15 cellular contexts compared by ENCODE assay signal in genomic region chr4:125112536-125112935, GRCh38.
DNase-seq lines count a peak whose midpoint lies in the region; ATAC-seq and TF ChIP-seq lines count a peak whose summit lies in the region.
"Had no signal": no experiment of that assay in that cellular context is flagged by ENCODE, and none has a peak within 500 bp of the region (broad histone marks: within the 10 kb centered on the region; RNA-seq: fewer than 3 reads in every experiment).

No MANE protein-coding gene starts in this region.

- H3K36me3 Mint-ChIP-seq in CD4-positive, alpha-beta T cell (ENCODE audit: low read depth) = no peaks in the 10 kb centered on the region
- H3K36me3 Mint-ChIP-seq: CD14-positive monocyte; CD8-positive, alpha-beta memory T cell had no signal

- no peak overlapping the region for H3K4me3 ChIP-seq in HFF-Myc (replicated peaks; ENCODE audit: low read depth, low read length)
- H3K4me3 ChIP-seq: A549, HAP-1 had no signal

- TF ChIP-seq CTCF in HFF-Myc (IDR thresholded peaks at IDR 0.05; ENCODE audit: low read depth, low read length, missing control alignments) = no peak
- no peak for TF ChIP-seq CTCF in CD4-positive, alpha-beta T cell (IDR thresholded peaks at IDR 0.05)

- no peak overlapping the region for H3K4me3 Mint-ChIP-seq in CD4-positive, alpha-beta T cell
- H3K4me3 Mint-ChIP-seq: CD14-positive monocyte; CD8-positive, alpha-beta memory T cell; HFFc6 had no signal

- H3K9me3 ChIP-seq in CD4-positive, alpha-beta T cell (ENCODE audit: control insufficient read depth, low read length) = no peaks in the 10 kb centered on the region
- H3K9me3 ChIP-seq: A549, Caco-2, HAP-1 had no signal

- H3K27me3 ChIP-seq in CD4-positive, alpha-beta T cell (ENCODE audit: control insufficient read depth, insufficient read depth, low read length) = no peaks in the 10 kb centered on the region

- H3K9me3 Mint-ChIP-seq in CD4-positive, alpha-beta T cell = peaks cover 4% of the 10 kb centered on the region
- H3K9me3 Mint-ChIP-seq: HFFc6 had no signal

- H3K27ac ChIP-seq in CD4-positive, alpha-beta T cell (ENCODE audit: low read depth, low read length) = no peak overlapping the region
- H3K27ac ChIP-seq: A549 had no signal

- POLR2A ChIA-PET in CD4-positive, alpha-beta T cell (lab: Charles Lee) = no interaction called here

- H3K27ac Mint-ChIP-seq in CD4-positive, alpha-beta T cell = no peak overlapping the region
- H3K27ac Mint-ChIP-seq: CD14-positive monocyte; CD8-positive, alpha-beta memory T cell; HFFc6 had no signal

- no peaks in the 10 kb centered on the region for H3K4me1 Mint-ChIP-seq in CD4-positive, alpha-beta T cell (ENCODE audit: low read depth)
- H3K4me1 Mint-ChIP-seq: CD14-positive monocyte; CD8-positive, alpha-beta memory T cell had no signal

- intact Hi-C loops in CD4-positive, alpha-beta T cell (cut with DNase I, micrococcal nuclease) = no loop called here

- peak; percentile 9 for DNase-seq in HFF-Myc (ENCODE audit: extremely low read depth, low read depth)
- peak; percentile 75 for DNase-seq in NCI-H82 (lab: John Stamatoyannopoulos, UW)
- DNase-seq in fibroblast of peridontal ligament (ENCODE audit: extremely low read depth) = peak; percentile 34
- no peak for DNase-seq in amniotic stem cell (lab: John Stamatoyannopoulos, UW)
- DNase-seq in NCI-H187 treated with DMSO at 0.1 percent for 48 hours (lab: John Stamatoyannopoulos, UW) = no peak
- no peak for DNase-seq in CD4-positive, alpha-beta T cell
- DNase-seq: Caco-2; CD8-positive, alpha-beta memory T cell; DND-41; GDM1; GOT3; HFFc6 had no signal

- no peaks in the 10 kb centered on the region for H3K27me3 Mint-ChIP-seq in CD4-positive, alpha-beta T cell
- H3K27me3 Mint-ChIP-seq: CD8-positive, alpha-beta memory T cell had no signal

- CTCF ChIA-PET in CD4-positive, alpha-beta T cell (lab: Charles Lee) = no interaction called here

- no peak for ATAC-seq in CD4-positive, alpha-beta T cell (ENCODE audit: poor library complexity)
- ATAC-seq: A549 had no signal

Comparison
In these comparisons a context has a peak if more than half of its experiments do, and no peak if none do; other contexts are left out.
1. DNase-seq: peak in HFF-Myc (single experiment), NCI-H82 (single experiment) and fibroblast of peridontal ligament (single experiment); none in amniotic stem cell (single experiment), NCI-H187 treated with DMSO at 0.1 percent for 48 hours (single experiment) and CD4-positive, alpha-beta T cell (0 of 10).